Comparison of ENCODE assay signal across 18 cellular contexts in genomic region chr1:22509815-22510214, GRCh38. TPM values are rescaled to one million over a fixed set of nuclear protein-coding genes. Genes with fewer than 3 reads are reported as not detected.
"Had no signal": no experiment of that assay in that cellular context is flagged by ENCODE, and none has a peak within 500 bp of the region (broad histone marks: within the 10 kb centered on the region; RNA-seq: fewer than 3 reads in every experiment).

No MANE protein-coding gene starts in this region.

- H3K4me1 ChIP-seq: esophagus squamous epithelium, heart right ventricle, SJSA1, tibial nerve had no signal

- H3K9me3 Mint-ChIP-seq: activated CD4-positive, alpha-beta memory T cell treated with anti-CD3 and anti-CD28 coated beads, Interleukin-2, amount 10 ng/mL, durations not matched to agents 7 days and 5 days; activated naive CD8-positive, alpha-beta T cell treated with anti-CD3 and anti-CD28 coated beads, Interleukin-2, amount 50 U/mL, for 24 hours; activated T-cell treated with anti-CD3 and anti-CD28 coated beads, Interleukin-2, amount 50 U/mL, for 72 hours; nephron progenitor cell had no signal

- ATAC-seq: activated naive CD8-positive, alpha-beta T cell treated with anti-CD3 and anti-CD28 coated beads, Interleukin-2, amount 50 U/mL, for 24 hours; activated T-cell treated with anti-CD3 and anti-CD28 coated beads, Interleukin-2, amount 50 U/mL, for 72 hours; gastrocnemius medialis; heart right ventricle; left ventricle myocardium superior had no signal

- H3K27ac ChIP-seq: brain microvascular endothelial cell, dorsolateral prefrontal cortex, esophagus squamous epithelium, gastrocnemius medialis, heart right ventricle, SJSA1, skin epidermis, tibial nerve had no signal

- H3K27me3 ChIP-seq: brain microvascular endothelial cell, dorsolateral prefrontal cortex, esophagus squamous epithelium, gastrocnemius medialis, heart right ventricle, SJSA1, stomach, tibial nerve had no signal

- H3K9me3 ChIP-seq: esophagus squamous epithelium, gastrocnemius medialis, heart right ventricle, SJSA1, stomach, tibial nerve had no signal

- H3K4me3 Mint-ChIP-seq: activated CD4-positive, alpha-beta memory T cell treated with anti-CD3 and anti-CD28 coated beads, Interleukin-2, amount 10 ng/mL, durations not matched to agents 7 days and 5 days; activated naive CD8-positive, alpha-beta T cell treated with anti-CD3 and anti-CD28 coated beads, Interleukin-2, amount 50 U/mL, for 24 hours; activated T-cell treated with anti-CD3 and anti-CD28 coated beads, Interleukin-2, amount 50 U/mL, for 72 hours; nephron progenitor cell had no signal

- H3K4me3 ChIP-seq: dorsolateral prefrontal cortex, esophagus squamous epithelium, gastrocnemius medialis, heart right ventricle, SJSA1, skin epidermis, stomach, tibial nerve had no signal

- H3K27ac Mint-ChIP-seq: activated CD4-positive, alpha-beta memory T cell treated with anti-CD3 and anti-CD28 coated beads, Interleukin-2, amount 10 ng/mL, durations not matched to agents 7 days and 5 days; activated naive CD8-positive, alpha-beta T cell treated with anti-CD3 and anti-CD28 coated beads, Interleukin-2, amount 50 U/mL, for 24 hours; activated T-cell treated with anti-CD3 and anti-CD28 coated beads, Interleukin-2, amount 50 U/mL, for 72 hours; nephron progenitor cell had no signal

- H3K27me3 Mint-ChIP-seq: activated CD4-positive, alpha-beta memory T cell treated with anti-CD3 and anti-CD28 coated beads, Interleukin-2, amount 10 ng/mL, durations not matched to agents 7 days and 5 days; activated naive CD8-positive, alpha-beta T cell treated with anti-CD3 and anti-CD28 coated beads, Interleukin-2, amount 50 U/mL, for 24 hours had no signal

- H3K4me1 Mint-ChIP-seq: activated CD4-positive, alpha-beta memory T cell treated with anti-CD3 and anti-CD28 coated beads, Interleukin-2, amount 10 ng/mL, durations not matched to agents 7 days and 5 days; activated naive CD8-positive, alpha-beta T cell treated with anti-CD3 and anti-CD28 coated beads, Interleukin-2, amount 50 U/mL, for 24 hours had no signal

- DNase-seq: activated CD4-positive, alpha-beta memory T cell treated with anti-CD3 and anti-CD28 coated beads, Interleukin-2, amount 10 ng/mL, durations not matched to agents 7 days and 5 days; activated naive CD8-positive, alpha-beta T cell treated with anti-CD3 and anti-CD28 coated beads, Interleukin-2, amount 50 U/mL, for 24 hours; activated T-cell treated with anti-CD3 and anti-CD28 coated beads, Interleukin-2, amount 50 U/mL, for 72 hours; brain microvascular endothelial cell; dorsolateral prefrontal cortex; esophagus squamous epithelium; gastrocnemius medialis; heart right ventricle; islet precursor cell; left ventricle myocardium superior; nephron progenitor cell; stimulated activated CD4-positive, alpha-beta T cell treated with anti-CD3 and anti-CD28 coated beads, Interleukin-4, amount 100 ng/mL, for 4 hours; stomach had no signal

RNA-seq across cellular contexts. Expression of gene EPHA8, which starts 53.5 kb away (rescaled TPM):
- total RNA-seq: activated CD4-positive, alpha-beta memory T cell treated with anti-CD3 and anti-CD28 coated beads, Interleukin-2, amount 10 ng/mL, durations not matched to agents 7 days and 5 days; activated T-cell treated with anti-CD3 and anti-CD28 coated beads, Interleukin-2, amount 50 U/mL, for 72 hours; gastrocnemius medialis; left ventricle myocardium superior; mesenteric fat pad; omental fat pad; SJSA1; stomach; tibial nerve had no signal
- polyA plus RNA-seq: stomach had no signal
